ENCODE assay signal across 9 cellular contexts in genomic region chr11:117823294-117823940, GRCh38. TPM values are rescaled to one million over a fixed set of nuclear protein-coding genes. Genes with fewer than 3 reads are reported as not detected.
DNase-seq lines count a peak whose midpoint lies in the region; ATAC-seq and TF ChIP-seq lines count a peak whose summit lies in the region.
"Had no signal": no experiment of that assay in that cellular context is flagged by ENCODE, and none has a peak within 500 bp of the region (broad histone marks: within the 10 kb centered on the region; RNA-seq: fewer than 3 reads in every experiment).

No MANE protein-coding gene starts in this region.

- ATAC-seq in activated CD4-positive, alpha-beta T cell treated with anti-CD3 and anti-CD28 coated beads for 36 hours, result peak; percentile 53
- no peak; the same call in 1 of the 2 replicates for ATAC-seq in WTC11
- peak in 2 of 4 donors; percentile 2 to 3 for ATAC-seq in heart left ventricle
- ATAC-seq in stimulated activated memory B cell treated with anti-CD40 and anti-IgM and Interleukin-4, amounts not matched to agents 10 μg/mL and 1 μg/mL and 100 μg/mL, for 72 hours, result peak; percentile 7
- no peak for ATAC-seq in GM19328 (IDR thresholded peaks at IDR 0.05; ENCODE audit: unreplicated experiment)
- no peak for ATAC-seq in GM21717 (IDR thresholded peaks at IDR 0.05; ENCODE audit: unreplicated experiment)

- no peaks in the 10 kb centered on the region for H3K9me3 Mint-ChIP-seq in activated CD4-positive, alpha-beta T cell treated with anti-CD3 and anti-CD28 coated beads for 36 hours (ENCODE audit: low read depth)
- no peaks in the 10 kb centered on the region for H3K9me3 Mint-ChIP-seq in WTC11
- no peaks in the 10 kb centered on the region for H3K9me3 Mint-ChIP-seq in stimulated activated memory B cell treated with anti-CD40 and anti-IgM and Interleukin-4, amounts not matched to agents 10 μg/mL and 1 μg/mL and 100 μg/mL, for 72 hours

- POLR2A ChIA-PET in activated CD4-positive, alpha-beta T cell treated with anti-CD3 and anti-CD28 coated beads for 36 hours (lab: Charles Lee), result interaction anchor here (0.9 kb wide), 1 partner anchor 8 kb away, joined by 3 read pairs; no protein-coding TSS in a partner anchor
- POLR2A ChIA-PET in WTC11 (lab: Charles Lee), result interaction anchor here (0.8 to 1.1 kb wide), 2 partner anchors 20 to 1952 kb away, joined by 3 read pairs; no protein-coding TSS in a partner anchor

- H3K27ac ChIP-seq in heart left ventricle, result peak overlapping the region; percentile 73 to 91 (median 78)
- H3K27ac ChIP-seq: parathyroid adenoma had no signal

- WGBS in heart left ventricle, 4 donors, result 52 to 95% (median 58%) methylated on average over 2 to 18 of the region's 18 CpGs

- H3K4me3 ChIP-seq in heart left ventricle, result no peak overlapping the region
- no peak overlapping the region for H3K4me3 ChIP-seq in HAP-1

- intact Hi-C loops in activated CD4-positive, alpha-beta T cell treated with anti-CD3 and anti-CD28 coated beads for 36 hours (cut with DNase I, micrococcal nuclease), result loop anchor here in 1 of 2 experiments (1.0 kb wide), 1 partner anchor 230 kb away; no protein-coding TSS in a partner anchor
- intact Hi-C loops in heart left ventricle (cut with DNase I), result loop anchor here in 2 of 10 donors (5.0 kb wide), 2 partner anchors 124 to 229 kb away; no protein-coding TSS in a partner anchor

- in situ Hi-C loops in HAP-1 (cut with MboI; ENCODE audit: low sequenced_read_pairs), result no loop called here

- H3K4me3 Mint-ChIP-seq in activated CD4-positive, alpha-beta T cell treated with anti-CD3 and anti-CD28 coated beads for 36 hours, result no peak overlapping the region
- no peak overlapping the region for H3K4me3 Mint-ChIP-seq in WTC11
- H3K4me3 Mint-ChIP-seq in stimulated activated memory B cell treated with anti-CD40 and anti-IgM and Interleukin-4, amounts not matched to agents 10 μg/mL and 1 μg/mL and 100 μg/mL, for 72 hours, result no peak overlapping the region

- H3K4me1 ChIP-seq in heart left ventricle (peaks cover 0 to 59% (median 35%) of the 10 kb centered on the region in 12 donors), HAP-1 (no peaks in the 10 kb centered on the region)
- H3K4me1 ChIP-seq: parathyroid adenoma had no signal

- H3K27me3 ChIP-seq in heart left ventricle (no peaks in the 10 kb centered on the region), HAP-1 (ENCODE audit: low read depth) (no peaks in the 10 kb centered on the region)

- H3K36me3 ChIP-seq in heart left ventricle (no peaks in the 10 kb centered on the region), HAP-1 (replicated peaks) (no peaks in the 10 kb centered on the region)

- no peaks in the 10 kb centered on the region for H3K27me3 Mint-ChIP-seq in activated CD4-positive, alpha-beta T cell treated with anti-CD3 and anti-CD28 coated beads for 36 hours
- H3K27me3 Mint-ChIP-seq in WTC11 (ENCODE audit: low read depth), result no peaks in the 10 kb centered on the region
- peaks cover 28% of the 10 kb centered on the region for H3K27me3 Mint-ChIP-seq in stimulated activated memory B cell treated with anti-CD40 and anti-IgM and Interleukin-4, amounts not matched to agents 10 μg/mL and 1 μg/mL and 100 μg/mL, for 72 hours

- H3K4me1 Mint-ChIP-seq in activated CD4-positive, alpha-beta T cell treated with anti-CD3 and anti-CD28 coated beads for 36 hours, result peaks cover 43% of the 10 kb centered on the region
- peaks cover 39% of the 10 kb centered on the region for H3K4me1 Mint-ChIP-seq in WTC11
- H3K4me1 Mint-ChIP-seq in stimulated activated memory B cell treated with anti-CD40 and anti-IgM and Interleukin-4, amounts not matched to agents 10 μg/mL and 1 μg/mL and 100 μg/mL, for 72 hours, result peaks cover 54% of the 10 kb centered on the region

- peak overlapping the region; percentile 47 for H3K27ac Mint-ChIP-seq in activated CD4-positive, alpha-beta T cell treated with anti-CD3 and anti-CD28 coated beads for 36 hours
- H3K27ac Mint-ChIP-seq in WTC11, result no peak overlapping the region
- H3K27ac Mint-ChIP-seq in stimulated activated memory B cell treated with anti-CD40 and anti-IgM and Interleukin-4, amounts not matched to agents 10 μg/mL and 1 μg/mL and 100 μg/mL, for 72 hours, result no peak overlapping the region

- peak; percentile 44 for DNase-seq in activated CD4-positive, alpha-beta T cell treated with anti-CD3 and anti-CD28 coated beads for 36 hours
- no peak for DNase-seq in activated CD4-positive, alpha-beta T cell treated with anti-CD3 and anti-CD28 coated beads, Interleukin-2, amount 50 U/mL, for 48 hours
- DNase-seq in WTC11 (ENCODE audit: low spot score), result peak; percentile 15
- DNase-seq in heart left ventricle, result peak; percentile 24 to 72 (median 49)
- DNase-seq in HAP-1 (ENCODE audit: low spot score in 2 of 2), result no peak

- CTCF ChIA-PET in activated CD4-positive, alpha-beta T cell treated with anti-CD3 and anti-CD28 coated beads for 36 hours (lab: Charles Lee), result interaction anchor here (0.5 to 7.1 kb wide), 23 partner anchors 8 to 568 kb away, joined by 3 to 67 read pairs (median 4); partner anchors contain the start of genes CEP164 and FXYD6
- CTCF ChIA-PET in WTC11 (lab: Charles Lee), result interaction anchor here (0.5 to 13.0 kb wide), 16 partner anchors 10 to 398 kb away, joined by 3 to 336 read pairs (median 5); partner anchors contain the start of gene FXYD6

- no peak for TF ChIP-seq POLR2A in heart left ventricle (IDR thresholded peaks at IDR 0.05)

- TF ChIP-seq CTCF in WTC11 (IDR thresholded peaks at IDR 0.05) (no peak), heart left ventricle (IDR thresholded peaks at IDR 0.05) (peak in 6 of 12 donors; percentile 8 to 35 (median 26))

- no peaks in the 10 kb centered on the region for H3K36me3 Mint-ChIP-seq in activated CD4-positive, alpha-beta T cell treated with anti-CD3 and anti-CD28 coated beads for 36 hours (ENCODE audit: low read depth)
- H3K36me3 Mint-ChIP-seq in WTC11, result no peaks in the 10 kb centered on the region
- no peaks in the 10 kb centered on the region for H3K36me3 Mint-ChIP-seq in stimulated activated memory B cell treated with anti-CD40 and anti-IgM and Interleukin-4, amounts not matched to agents 10 μg/mL and 1 μg/mL and 100 μg/mL, for 72 hours

- no peaks in the 10 kb centered on the region for H3K9me3 ChIP-seq in heart left ventricle
- H3K9me3 ChIP-seq in HAP-1, result no peaks in the 10 kb centered on the region

TF ChIP-seq in WTC11, 78 proteins besides CTCF, POLR2A, EP300 and RAD21:
- TF ChIP-seq PREB (CRISPR knock-in tag; IDR thresholded peaks at IDR 0.05; ENCODE audit: borderline replicate concordance), result no peak
- no peak for TF ChIP-seq SOX15 (CRISPR knock-in tag; IDR thresholded peaks at IDR 0.05)
- TF ChIP-seq ZNF121 (CRISPR knock-in tag; IDR thresholded peaks at IDR 0.05), result peak; percentile 85; the same call in 1 of the 2 replicates
- TF ChIP-seq PRRX2 (CRISPR knock-in tag; IDR thresholded peaks at IDR 0.05), result no peak
- no peak for TF ChIP-seq SMAD4 (CRISPR knock-in tag; IDR thresholded peaks at IDR 0.05)
TF ChIP-seq in WTC11: peak in this region for 1.

RNA-seq across cellular contexts. Expression of gene FXYD2, which starts 1.1 kb away (rescaled TPM):
- total RNA-seq in activated CD4-positive, alpha-beta T cell treated with anti-CD3 and anti-CD28 coated beads for 36 hours, result 1 to 10 TPM in 1 of 2 experiments, under 1 TPM in 1; 0.91 to 1.1 TPM
- total RNA-seq in WTC11 (2021) (1.4 to 2.1 TPM (median 1.6 TPM) in 3 replicates), heart left ventricle (1 to 10 TPM in 5 of 9 donors, under 1 TPM in 3, not detected in 1; 0.48 to 2.7 (median 1.8) TPM)
- 1 to 10 TPM in 1 of 2 donors, under 1 TPM in 1; 0.53 to 1.8 TPM for polyA plus RNA-seq in heart left ventricle

RNA-seq across cellular contexts. Expression of gene DSCAML1, which starts 26.4 kb away (rescaled TPM):
- under 1 TPM; 0.05 to 0.67 TPM for total RNA-seq in activated CD4-positive, alpha-beta T cell treated with anti-CD3 and anti-CD28 coated beads for 36 hours
- 0.25 to 0.90 TPM (median 0.82 TPM) in 3 replicates for total RNA-seq in WTC11 (2021)
- total RNA-seq in heart left ventricle, result 1 to 10 TPM in 3 of 9 donors, under 1 TPM in 6; 0.05 to 1.7 (median 0.81) TPM
- polyA plus RNA-seq in heart left ventricle, result under 1 TPM; 0.11 to 0.76 TPM

RNA-seq across cellular contexts. Expression of gene FXYD6, which starts 53.0 kb away (rescaled TPM):
- total RNA-seq in activated CD4-positive, alpha-beta T cell treated with anti-CD3 and anti-CD28 coated beads for 36 hours, result under 1 TPM; 0.46 to 0.47 TPM
- total RNA-seq in WTC11 (2021) (26.2 to 31.6 TPM (median 30.1 TPM) in 3 replicates), heart left ventricle (10 to 100 TPM; 24.6 to 51.2 (median 35.0) TPM)
- polyA plus RNA-seq in heart left ventricle, result 10 to 100 TPM; 51.2 to 54.0 TPM

Comparison
In these comparisons a context has a peak if more than half of its experiments do, and no peak if none do; other contexts are left out.
1. DNase-seq: peak in activated CD4-positive, alpha-beta T cell treated with anti-CD3 and anti-CD28 coated beads for 36 hours (single experiment), WTC11 (single experiment) and heart left ventricle (5 of 5); none in activated CD4-positive, alpha-beta T cell treated with anti-CD3 and anti-CD28 coated beads, Interleukin-2, amount 50 U/mL, for 48 hours (0 of 2) and HAP-1 (0 of 2).
2. ATAC-seq: peak in activated CD4-positive, alpha-beta T cell treated with anti-CD3 and anti-CD28 coated beads for 36 hours (single experiment) and stimulated activated memory B cell treated with anti-CD40 and anti-IgM and Interleukin-4, amounts not matched to agents 10 μg/mL and 1 μg/mL and 100 μg/mL, for 72 hours (single experiment); none in WTC11 (single experiment), GM19328 (single experiment) and GM21717 (single experiment).
3. RNA of gene FXYD6, which starts 53.0 kb away (total RNA-seq): 24.6 to 51.2 TPM in heart left ventricle and 26.2 to 31.6 TPM in WTC11; 0.46 to 0.47 TPM in activated CD4-positive, alpha-beta T cell treated with anti-CD3 and anti-CD28 coated beads for 36 hours; every median in the first group is over 10 times any median in the second.